ENCODE assay signal across 9 cellular contexts in the genomic region with DNA sequence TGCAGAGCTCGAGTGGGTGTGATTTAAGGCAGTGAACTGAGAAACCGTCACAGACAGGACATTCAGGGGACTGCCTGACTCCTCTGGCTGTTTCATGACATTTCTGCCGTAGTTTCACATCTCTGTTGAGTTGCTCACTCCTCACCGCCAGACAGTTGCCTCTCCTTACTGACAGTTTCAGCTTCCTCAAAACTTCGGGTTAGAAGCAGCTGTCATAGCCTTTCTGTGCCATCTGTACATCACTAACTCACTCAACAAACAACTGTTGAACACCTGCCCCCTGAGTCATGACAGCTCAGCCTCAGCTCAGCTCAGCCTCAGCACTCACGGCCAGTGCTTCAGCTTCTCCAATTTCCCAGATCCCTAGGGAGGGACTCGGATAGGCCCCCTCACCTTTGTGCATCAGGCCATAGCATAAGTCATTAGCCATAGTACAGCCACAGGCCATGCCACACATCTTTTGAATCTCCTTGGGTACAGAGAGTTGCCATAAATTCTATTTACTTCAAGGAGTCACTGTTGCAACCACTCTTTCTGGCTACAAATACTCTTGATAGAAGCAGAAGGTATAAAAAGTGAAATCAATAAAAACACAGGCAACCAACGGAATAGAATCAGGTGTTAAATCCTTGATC. TPM values are rescaled to one million over a fixed set of nuclear protein-coding genes. Genes with fewer than 3 reads are reported as not detected.
DNase-seq lines count a peak whose midpoint lies in the region; ATAC-seq and TF ChIP-seq lines count a peak whose summit lies in the region.
"Had no signal": no experiment of that assay in that cellular context is flagged by ENCODE, and none has a peak within 500 bp of the region (broad histone marks: within the 10 kb centered on the region; RNA-seq: fewer than 3 reads in every experiment).

No MANE protein-coding gene starts in this region.

- H3K27ac ChIP-seq in BLaER1 treated with 17β-estradiol and CSF1 and Interleukin-3, amounts not matched to agents 10 nM and 100 nM: peak overlapping the region in 10 of 11 experiments; percentile 44 to 87 (median 82); a peak in 20 of 22 replicates
- H3K27ac ChIP-seq: thoracic aorta had no signal

- no peak for TF ChIP-seq CTCF in Caco-2 (IDR thresholded peaks at IDR 0.05; ENCODE audit: insufficient read depth in 1 of 2, low read depth in 1 of 2, low read length in 1 of 2, severe bottlenecking in 1 of 2, unreplicated experiment in 1 of 2)
- no peak for TF ChIP-seq CTCF in endothelial cell (IDR thresholded peaks at IDR 0.05; ENCODE audit: unreplicated experiment)

- intact Hi-C loops in Caco-2 (cut with micrococcal nuclease; ENCODE audit: unreplicated experiment): no loop called here

- H3K4me3 Mint-ChIP-seq in T-cell (no peak overlapping the region), Caco-2 (ENCODE audit: unreplicated experiment) (no peak overlapping the region), endothelial cell (ENCODE audit: unreplicated experiment) (no peak overlapping the region)

- BruUV-seq in Caco-2 (replicated peaks; lab: Mats Ljungman, UMichigan): no TSS peak

- CTCF ChIA-PET in T-cell (lab: Charles Lee): interaction anchor here in 1 of 2 donors (0.5 to 0.6 kb wide), 2 partner anchors 11 to 26 kb away, joined by 3 to 6 read pairs; no protein-coding TSS in a partner anchor
- CTCF ChIA-PET in Caco-2 (lab: Charles Lee): no interaction called here

- H3K4me2 ChIP-seq in BLaER1 treated with 17β-estradiol and CSF1 and Interleukin-3, amounts not matched to agents 10 nM and 100 nM: peak overlapping the region; percentile 70 to 86 (median 79)

- ATAC-seq in HG03108 (IDR thresholded peaks at IDR 0.05; ENCODE audit: unreplicated experiment): peak; percentile 83
- ATAC-seq in T-cell (replicated peaks in 1 of 4): peak in 3 of 4 experiments; percentile 9 to 29 (median 29)

- H3K9me3 ChIP-seq in BLaER1 treated with 17β-estradiol and CSF1 and Interleukin-3, amounts not matched to agents 10 nM and 100 nM (replicated peaks in 1 of 11): peaks cover 0 to 22% (median 7%) of the 10 kb centered on the region in 11 experiments; a peak in 11 of 22 replicates
- H3K9me3 ChIP-seq in Caco-2: no peaks in the 10 kb centered on the region
- H3K9me3 ChIP-seq: thoracic aorta had no signal

- peak overlapping the region in 9 of 11 experiments; percentile 57 to 73 (median 69); a peak in 18 of 22 replicates for H3K9ac ChIP-seq in BLaER1 treated with 17β-estradiol and CSF1 and Interleukin-3, amounts not matched to agents 10 nM and 100 nM

- no peaks in the 10 kb centered on the region for H3K36me3 ChIP-seq in BLaER1 treated with 17β-estradiol and CSF1 and Interleukin-3, amounts not matched to agents 10 nM and 100 nM
- H3K36me3 ChIP-seq in Caco-2 (ENCODE audit: control insufficient read depth, insufficient read depth, low read length): no peaks in the 10 kb centered on the region
- H3K36me3 ChIP-seq: thoracic aorta had no signal

- peaks cover 25 to 54% (median 40%) of the 10 kb centered on the region in 10 experiments for H3K4me1 ChIP-seq in BLaER1 treated with 17β-estradiol and CSF1 and Interleukin-3, amounts not matched to agents 10 nM and 100 nM
- peaks cover under 1% of the 10 kb centered on the region; the same call in 1 of the 2 replicates for H3K4me1 ChIP-seq in Caco-2

- H3K9me3 Mint-ChIP-seq in T-cell (peaks cover 0 to 7% (median 0%) of the 10 kb centered on the region in 3 donors), Caco-2 (ENCODE audit: unreplicated experiment) (no peaks in the 10 kb centered on the region), endothelial cell (ENCODE audit: unreplicated experiment) (peaks cover 13% of the 10 kb centered on the region)

- TF ChIP-seq POLR2A in GM19193 (IDR thresholded peaks at IDR 0.05; ENCODE audit: extremely low read depth, insufficient read depth, insufficient read length) (peak; percentile 45), erythroblast (IDR thresholded peaks at IDR 0.05; ENCODE audit: low read length) (no peak)

- H3K4me3 ChIP-seq in BLaER1 treated with 17β-estradiol and CSF1 and Interleukin-3, amounts not matched to agents 10 nM and 100 nM: peak overlapping the region in 1 of 10 experiments; percentile 7; a peak in 1 of 20 replicates
- no peak overlapping the region for H3K4me3 ChIP-seq in Caco-2 (ENCODE audit: low read depth, low read length)
- H3K4me3 ChIP-seq: thoracic aorta had no signal

- 0 out of 22 replicates have a peak, but pooled peaks cover 0 to 6% (median 0%) of the 10 kb centered on the region in 11 experiments for H3K27me3 ChIP-seq in BLaER1 treated with 17β-estradiol and CSF1 and Interleukin-3, amounts not matched to agents 10 nM and 100 nM
- H3K27me3 ChIP-seq in Caco-2 (replicated peaks; ENCODE audit: control insufficient read depth, insufficient read depth, low read length): no peaks in the 10 kb centered on the region

- no peaks in the 10 kb centered on the region for H3K36me3 Mint-ChIP-seq in T-cell
- H3K36me3 Mint-ChIP-seq in Caco-2 (ENCODE audit: insufficient read depth, unreplicated experiment): peaks cover 2% of the 10 kb centered on the region
- no peaks in the 10 kb centered on the region for H3K36me3 Mint-ChIP-seq in endothelial cell (ENCODE audit: low read depth, unreplicated experiment)

- DNase-seq in T-cell (peak in 1 of 34 experiments; percentile 33), pons (ENCODE audit: low spot score) (peak; percentile 71), erythroblast (lab: John Stamatoyannopoulos, UW) (no peak), Caco-2 (no peak), endothelial cell (ENCODE audit: low spot score) (no peak)

- H3K27me3 Mint-ChIP-seq in T-cell: peaks cover 3 to 8% of the 10 kb centered on the region in 2 donors
- H3K27me3 Mint-ChIP-seq in Caco-2 (ENCODE audit: insufficient read depth, unreplicated experiment): no peaks in the 10 kb centered on the region
- no peaks in the 10 kb centered on the region for H3K27me3 Mint-ChIP-seq in endothelial cell (ENCODE audit: unreplicated experiment)

- no peaks in the 10 kb centered on the region for H4K20me1 ChIP-seq in BLaER1 treated with 17β-estradiol and CSF1 and Interleukin-3, amounts not matched to agents 10 nM and 100 nM

- peaks cover 2 to 17% (median 15%) of the 10 kb centered on the region in 3 donors for H3K4me1 Mint-ChIP-seq in T-cell
- H3K4me1 Mint-ChIP-seq in Caco-2 (ENCODE audit: low read depth, unreplicated experiment): no peaks in the 10 kb centered on the region
- H3K4me1 Mint-ChIP-seq in endothelial cell (ENCODE audit: unreplicated experiment): no peaks in the 10 kb centered on the region

- H3K27ac Mint-ChIP-seq in T-cell: peak overlapping the region in 1 of 2 donors; percentile 50
- no peak overlapping the region for H3K27ac Mint-ChIP-seq in Caco-2 (ENCODE audit: unreplicated experiment)
- H3K27ac Mint-ChIP-seq in endothelial cell (ENCODE audit: unreplicated experiment): no peak overlapping the region

- POLR2A ChIA-PET in T-cell (lab: Charles Lee): no interaction called here
- POLR2A ChIA-PET in Caco-2 (lab: Charles Lee): interaction anchor here (0.6 kb wide), 1 partner anchor 101 kb away, joined by 5 read pairs; no protein-coding TSS in a partner anchor

RNA-seq across cellular contexts. Expression of gene SLC15A4, which starts 6.2 kb away (rescaled TPM):
- total RNA-seq in T-cell (10 to 100 TPM; 17.6 to 31.0 (median 20.9) TPM), Caco-2 (2022) (17.8 and 19.6 TPM in 2 replicates), endothelial cell (ENCODE audit: unreplicated experiment) (8.1 TPM)

RNA-seq across cellular contexts. Expression of gene GLT1D1, which starts 23.3 kb away (rescaled TPM):
- total RNA-seq in T-cell (under 1 TPM in 2 of 5 donors, not detected in 3; 0.14 to 0.26 TPM), Caco-2 (2022) (not detected in 2 replicates), endothelial cell (ENCODE audit: unreplicated experiment) (0.44 TPM)
